11 cellular contexts compared by ENCODE assay signal in the genomic region with DNA sequence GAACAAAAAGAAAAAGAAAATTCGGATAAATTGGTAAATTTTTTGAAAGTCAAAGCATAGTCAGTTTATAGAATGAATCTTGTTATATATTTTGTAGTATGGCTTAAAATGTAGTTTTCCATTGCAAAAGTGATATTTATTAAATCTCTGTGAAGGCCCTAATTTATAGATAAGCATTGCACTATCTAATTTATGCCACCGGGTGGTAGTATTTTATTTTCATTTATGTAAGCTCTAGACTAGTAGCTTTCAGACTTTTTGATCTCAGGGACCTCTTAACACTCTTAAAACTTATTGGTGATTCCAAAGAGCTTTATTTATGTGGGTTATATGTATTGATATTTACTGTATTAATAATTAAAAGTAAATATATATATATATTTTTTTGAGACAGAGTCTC.
DNase-seq lines count a peak whose midpoint lies in the region; ATAC-seq and TF ChIP-seq lines count a peak whose summit lies in the region.
"Had no signal": no experiment of that assay in that cellular context is flagged by ENCODE, and none has a peak within 500 bp of the region (broad histone marks: within the 10 kb centered on the region; RNA-seq: fewer than 3 reads in every experiment).

No MANE protein-coding gene starts in this region.

- no peaks in the 10 kb centered on the region for H3F3A ChIP-seq in neural progenitor cell (ENCODE audit: low read depth)

- no peak overlapping the region for H3K27ac Mint-ChIP-seq in chondrocyte (ENCODE audit: unreplicated experiment)
- no peak overlapping the region for H3K27ac Mint-ChIP-seq in neural progenitor cell
- no peak overlapping the region for H3K27ac Mint-ChIP-seq in activated T-helper 17 cell treated with anti-CD3 and anti-CD28 coated beads, Interleukin-2, amount 50 U/mL, for 72 hours
- H3K27ac Mint-ChIP-seq: activated naive CD4-positive, alpha-beta T cell treated with anti-CD3 and anti-CD28 coated beads, Interleukin-2, amount 50 U/mL, for 72 hours had no signal

- H3K27me3 Mint-ChIP-seq in chondrocyte (ENCODE audit: low read depth) (no peaks in the 10 kb centered on the region), neural progenitor cell (ENCODE audit: insufficient read depth, low read depth) (no peaks in the 10 kb centered on the region)
- no peaks in the 10 kb centered on the region for H3K27me3 Mint-ChIP-seq in activated T-helper 17 cell treated with anti-CD3 and anti-CD28 coated beads, Interleukin-2, amount 50 U/mL, for 72 hours

- no peaks in the 10 kb centered on the region for H3K36me3 ChIP-seq in neural progenitor cell

- peaks cover 3% of the 10 kb centered on the region for H3K36me3 Mint-ChIP-seq in chondrocyte (ENCODE audit: low read depth)
- H3K36me3 Mint-ChIP-seq in neural progenitor cell: peaks cover 1% of the 10 kb centered on the region
- H3K36me3 Mint-ChIP-seq in activated T-helper 17 cell treated with anti-CD3 and anti-CD28 coated beads, Interleukin-2, amount 50 U/mL, for 72 hours (ENCODE audit: low read depth): peaks cover 68% of the 10 kb centered on the region
- H3K36me3 Mint-ChIP-seq: activated naive CD4-positive, alpha-beta T cell treated with anti-CD3 and anti-CD28 coated beads, Interleukin-2, amount 50 U/mL, for 72 hours had no signal

- H3K27ac ChIP-seq in neural progenitor cell: no peak overlapping the region
- H3K27ac ChIP-seq: 22Rv1, skin epidermis had no signal

- H3K4me3 Mint-ChIP-seq in chondrocyte (ENCODE audit: unreplicated experiment) (no peak overlapping the region), neural progenitor cell (no peak overlapping the region)
- H3K4me3 Mint-ChIP-seq in activated T-helper 17 cell treated with anti-CD3 and anti-CD28 coated beads, Interleukin-2, amount 50 U/mL, for 72 hours: no peak overlapping the region

- H3K4me2 ChIP-seq in neural progenitor cell: no peak overlapping the region

- H2AFZ ChIP-seq in neural progenitor cell (replicated peaks): no peak overlapping the region

- H3K4me1 ChIP-seq in neural progenitor cell: no peaks in the 10 kb centered on the region

- H3K79me2 ChIP-seq in neural progenitor cell (ENCODE audit: low read depth): no peaks in the 10 kb centered on the region

- no peaks in the 10 kb centered on the region for H4K20me1 ChIP-seq in neural progenitor cell (ENCODE audit: low read depth)

- ATAC-seq in HG02610 (IDR thresholded peaks at IDR 0.05; ENCODE audit: unreplicated experiment): no peak
- ATAC-seq in HG03108 (IDR thresholded peaks at IDR 0.05; ENCODE audit: unreplicated experiment): no peak
- ATAC-seq in activated T-helper 17 cell treated with anti-CD3 and anti-CD28 coated beads, Interleukin-2, amount 50 U/mL, for 72 hours (replicated peaks): no peak
- ATAC-seq: activated naive CD4-positive, alpha-beta T cell treated with anti-CD3 and anti-CD28 coated beads, Interleukin-2, amount 50 U/mL, for 72 hours had no signal

- no peaks in the 10 kb centered on the region for H3K27me3 ChIP-seq in neural progenitor cell

- peaks cover 17% of the 10 kb centered on the region for H3K4me1 Mint-ChIP-seq in chondrocyte (ENCODE audit: low read depth)
- no peaks in the 10 kb centered on the region for H3K4me1 Mint-ChIP-seq in neural progenitor cell
- no peaks in the 10 kb centered on the region for H3K4me1 Mint-ChIP-seq in activated T-helper 17 cell treated with anti-CD3 and anti-CD28 coated beads, Interleukin-2, amount 50 U/mL, for 72 hours

- H3K9me3 Mint-ChIP-seq in chondrocyte (ENCODE audit: low read depth) (no peaks in the 10 kb centered on the region), neural progenitor cell (no peaks in the 10 kb centered on the region)
- no peaks in the 10 kb centered on the region for H3K9me3 Mint-ChIP-seq in activated T-helper 17 cell treated with anti-CD3 and anti-CD28 coated beads, Interleukin-2, amount 50 U/mL, for 72 hours
- H3K9me3 Mint-ChIP-seq: activated naive CD4-positive, alpha-beta T cell treated with anti-CD3 and anti-CD28 coated beads, Interleukin-2, amount 50 U/mL, for 72 hours had no signal

- DNase-seq in DMS 273 (lab: John Stamatoyannopoulos, UW; ENCODE audit: unreplicated experiment) (peak; percentile 42), DMS 273 treated with DMSO at 0.1 percent for 48 hours (lab: John Stamatoyannopoulos, UW) (no peak), MV-4-11 (lab: John Stamatoyannopoulos, UW) (peak; percentile 18), chondrocyte (ENCODE audit: low spot score) (no peak), neural progenitor cell (ENCODE audit: low spot score) (peak; percentile 26)

- H3K9ac ChIP-seq in neural progenitor cell: no peak overlapping the region

- TF ChIP-seq CTCF in chondrocyte (IDR thresholded peaks at IDR 0.05) (peak; percentile 80), neural progenitor cell (IDR thresholded peaks at IDR 0.05) (peak; percentile 55)

- H3K9me3 ChIP-seq in neural progenitor cell (ENCODE audit: low read depth): no peaks in the 10 kb centered on the region

- no peak overlapping the region for H3K4me3 ChIP-seq in neural progenitor cell
- H3K4me3 ChIP-seq: skin epidermis had no signal

Comparison
In these comparisons a context has a peak if more than half of its experiments do, and no peak if none do; other contexts are left out.
1. DNase-seq: peak in DMS 273 (single experiment), MV-4-11 (single experiment) and neural progenitor cell (single experiment); none in DMS 273 treated with DMSO at 0.1 percent for 48 hours (single experiment) and chondrocyte (single experiment).